ENCODE assay signal across 8 cellular contexts in the genomic region with DNA sequence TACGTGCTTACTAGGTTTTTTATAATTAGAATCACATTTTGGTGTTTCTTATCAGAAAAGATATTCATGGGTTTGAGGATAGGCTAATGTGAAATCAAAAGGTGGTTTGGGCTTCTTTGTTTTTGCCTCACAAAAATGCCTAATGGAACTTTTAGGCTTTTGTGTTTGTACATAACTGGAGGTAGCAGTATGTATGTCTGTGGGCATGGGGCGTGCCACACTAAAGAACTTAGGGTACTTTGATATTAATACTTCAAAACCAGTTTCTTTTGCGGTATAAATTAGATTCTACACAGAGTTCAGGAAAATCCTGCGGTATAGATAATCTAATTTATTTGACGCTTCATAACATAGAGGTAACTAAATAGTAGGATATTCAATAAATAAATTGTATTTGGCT. TPM values are rescaled to one million over a fixed set of nuclear protein-coding genes. Genes with fewer than 3 reads are reported as not detected.
A peak's percentile ranks its signal among the peaks of the same experiment; 100 is the strongest.
DNase-seq lines count a peak whose midpoint lies in the region; TF ChIP-seq lines count a peak whose summit lies in the region.

No MANE protein-coding gene starts in this region.

- H3K9me3 ChIP-seq in Caco-2 (no peaks in the 10 kb centered on the region), Peyer's patch (no peaks in the 10 kb centered on the region), ovary (no peaks in the 10 kb centered on the region)

- H3K27ac ChIP-seq in Peyer's patch (peak overlapping the region; percentile 67 to 98 (median 92)), ovary (no peak overlapping the region)

- H3K27ac Mint-ChIP-seq in Caco-2 (ENCODE audit: unreplicated experiment) = peak overlapping the region; percentile 87
- peak overlapping the region; percentile 88 for H3K27ac Mint-ChIP-seq in endothelial cell (ENCODE audit: unreplicated experiment)

- H3K4me1 Mint-ChIP-seq in Caco-2 (ENCODE audit: low read depth, unreplicated experiment) (peaks cover 10% of the 10 kb centered on the region), endothelial cell (ENCODE audit: unreplicated experiment) (peaks cover 58% of the 10 kb centered on the region)

- intact Hi-C loops in Caco-2 (cut with micrococcal nuclease; ENCODE audit: unreplicated experiment) (loop anchor here (5.0 kb wide), 1 partner anchor 241 kb away; no protein-coding TSS in a partner anchor), ovary (cut with DNase I) (no loop called here)

- no peaks in the 10 kb centered on the region for H3K36me3 Mint-ChIP-seq in Caco-2 (ENCODE audit: insufficient read depth, unreplicated experiment)
- peaks cover 12% of the 10 kb centered on the region for H3K36me3 Mint-ChIP-seq in endothelial cell (ENCODE audit: low read depth, unreplicated experiment)

- H3K36me3 ChIP-seq in Caco-2 (ENCODE audit: control insufficient read depth, insufficient read depth, low read length) (no peaks in the 10 kb centered on the region), Peyer's patch (no peaks in the 10 kb centered on the region), ovary (no peaks in the 10 kb centered on the region)

- no peaks in the 10 kb centered on the region for H3K27me3 Mint-ChIP-seq in Caco-2 (ENCODE audit: insufficient read depth, unreplicated experiment)
- peaks cover 10% of the 10 kb centered on the region for H3K27me3 Mint-ChIP-seq in endothelial cell (ENCODE audit: unreplicated experiment)

- H3K4me3 ChIP-seq in Caco-2 (ENCODE audit: low read depth, low read length) (no peak overlapping the region), Peyer's patch (peak overlapping the region; percentile 74 to 94 (median 86)), ovary (peak overlapping the region; percentile 70)

- peaks cover 7% of the 10 kb centered on the region; the same call in 1 of the 2 replicates for H3K4me1 ChIP-seq in Caco-2
- H3K4me1 ChIP-seq in Peyer's patch = peaks cover 0 to 14% (median 11%) of the 10 kb centered on the region in 4 donors
- H3K4me1 ChIP-seq in ovary (ENCODE audit: insufficient read depth) = peaks cover 4% of the 10 kb centered on the region

- DNase-seq in Caco-2 (no peak), Peyer's patch (peak in 1 of 3 donors; percentile 43), endothelial cell (ENCODE audit: low spot score) (no peak), ovary (no peak), AG20443 (ENCODE audit: low spot score) (no peak), NCI-H774 (lab: John Stamatoyannopoulos, UW) (no peak), OCI-M1 (lab: John Stamatoyannopoulos, UW) (no peak)
- DNase-seq in stimulated activated CD4-positive, alpha-beta T cell treated with anti-CD3 and anti-CD28 coated beads, Interleukin-12 subunit alpha, Interleukin-12 subunit beta, amount 100 ng/mL, for 4 hours = no peak

- H3K9me3 Mint-ChIP-seq in Caco-2 (ENCODE audit: unreplicated experiment) = no peaks in the 10 kb centered on the region
- H3K9me3 Mint-ChIP-seq in endothelial cell (ENCODE audit: unreplicated experiment) = no peaks in the 10 kb centered on the region

- CTCF ChIA-PET in Caco-2 (lab: Charles Lee) = no interaction called here

- no TSS peak for BruUV-seq in Caco-2 (replicated peaks; lab: Mats Ljungman, UMichigan)

- TF ChIP-seq EP300 in ovary (IDR thresholded peaks at IDR 0.05) = no peak

- H3K27me3 ChIP-seq in Caco-2 (replicated peaks; ENCODE audit: control insufficient read depth, insufficient read depth, low read length) (no peaks in the 10 kb centered on the region), Peyer's patch (no peaks in the 10 kb centered on the region), ovary (no peaks in the 10 kb centered on the region)

- TF ChIP-seq POLR2A in Peyer's patch (IDR thresholded peaks at IDR 0.05) (no peak), ovary (IDR thresholded peaks at IDR 0.05) (no peak)

- TF ChIP-seq CTCF in Caco-2 (IDR thresholded peaks at IDR 0.05; ENCODE audit: insufficient read depth in 1 of 2, low read depth in 1 of 2, low read length in 1 of 2, severe bottlenecking in 1 of 2, unreplicated experiment in 1 of 2) = no peak
- TF ChIP-seq CTCF in Peyer's patch (IDR thresholded peaks at IDR 0.05) = no peak
- TF ChIP-seq CTCF in endothelial cell (IDR thresholded peaks at IDR 0.05; ENCODE audit: unreplicated experiment) = no peak
- no peak for TF ChIP-seq CTCF in ovary (IDR thresholded peaks at IDR 0.05)

- 32 to 43% (median 34%) methylated on average over 5 of the region's 5 CpGs for WGBS in ovary, 3 donors

- peak overlapping the region; percentile 84 for H3K4me3 Mint-ChIP-seq in Caco-2 (ENCODE audit: unreplicated experiment)
- peak overlapping the region; percentile 98 for H3K4me3 Mint-ChIP-seq in endothelial cell (ENCODE audit: unreplicated experiment)

- POLR2A ChIA-PET in Caco-2 (lab: Charles Lee) = no interaction called here

RNA-seq across cellular contexts. Expression of a gene that starts 1.9 kb away (rescaled TPM):
- 15.6 and 18.2 TPM in 2 replicates for total RNA-seq in Caco-2 (2022)
- total RNA-seq in Peyer's patch = 10 to 100 TPM; 35.4 to 49.5 (median 42.2) TPM
- 98.7 TPM for total RNA-seq in endothelial cell (ENCODE audit: unreplicated experiment)
- total RNA-seq in ovary = 10 to 100 TPM in 6 of 7 donors, 1 to 10 TPM in 1; 6.2 to 34.6 (median 19.5) TPM
- polyA plus RNA-seq in ovary = 10 to 100 TPM in 1 of 2 donors, 1 to 10 TPM in 1; 4.4 to 11.5 TPM

Comparison
In these comparisons a context has a peak if more than half of its experiments do, and no peak if none do; other contexts are left out.
1. H3K27ac ChIP-seq: peak in Peyer's patch (4 of 4); none in ovary (0 of 2).